16 cellular contexts compared by ENCODE assay signal in genomic region chrX:54184474-54184873, GRCh38. TPM values are rescaled to one million over a fixed set of nuclear protein-coding genes. Genes with fewer than 3 reads are reported as not detected.
DNase-seq lines count a peak whose midpoint lies in the region; ATAC-seq, FAIRE-seq and TF ChIP-seq lines count a peak whose summit lies in the region.
"Had no signal": no experiment of that assay in that cellular context is flagged by ENCODE, and none has a peak within 500 bp of the region (broad histone marks: within the 10 kb centered on the region; RNA-seq: fewer than 3 reads in every experiment).

No MANE protein-coding gene starts in this region.

- H3K27me3 ChIP-seq in SK-N-SH (ENCODE audit: insufficient read depth) (no peaks in the 10 kb centered on the region), DOHH2 (ENCODE audit: control insufficient read depth, low read length) (no peaks in the 10 kb centered on the region), SU-DHL-6 (ENCODE audit: low read length) (no peaks in the 10 kb centered on the region), A673 (replicated peaks; ENCODE audit: insufficient read depth, low read depth, low read length, poor library complexity) (no peaks in the 10 kb centered on the region)

- H3K4me2 ChIP-seq in SK-N-SH: no peak overlapping the region
- H3K4me2 ChIP-seq in DOHH2 (ENCODE audit: low read length): peak overlapping the region; percentile 91; the same call in 1 of the 2 replicates
- H3K4me2 ChIP-seq in SU-DHL-6 (ENCODE audit: low read depth, low read length, poor library complexity, severe bottlenecking): peak overlapping the region; percentile 94

- WGBS in SK-N-SH (ENCODE audit: low lambda C conversion rate): 16% methylated on average over 2 of the region's 2 CpGs

- H3K4me1 ChIP-seq in SK-N-SH (ENCODE audit: control insufficient read depth in 1 of 2, insufficient read depth in 2 of 2, low read depth in 1 of 2, low read length in 1 of 2) (peaks cover 0 to 6% of the 10 kb centered on the region in 2 experiments; a peak in 2 of 4 replicates), DOHH2 (ENCODE audit: control insufficient read depth, low read length) (peaks cover 26% of the 10 kb centered on the region), A673 (ENCODE audit: insufficient read depth, low read length, poor library complexity, severe bottlenecking) (peaks cover 7% of the 10 kb centered on the region)

- H3K9ac ChIP-seq in SK-N-SH (no peak overlapping the region), SU-DHL-6 (ENCODE audit: low read length) (no peak overlapping the region)
- H3K9ac ChIP-seq: GM23248, KMS-11 had no signal

- H3K36me3 ChIP-seq in SK-N-SH (replicated peaks in 1 of 2; ENCODE audit: control insufficient read depth in 1 of 2, insufficient read depth in 2 of 2, low read length in 1 of 2) (no peaks in the 10 kb centered on the region), DOHH2 (ENCODE audit: control insufficient read depth, low read length) (peaks cover 32% of the 10 kb centered on the region), SU-DHL-6 (ENCODE audit: low read length) (no peaks in the 10 kb centered on the region), A673 (ENCODE audit: insufficient read depth, low read length, poor library complexity, severe bottlenecking) (no peaks in the 10 kb centered on the region)
- H3K36me3 ChIP-seq: HAP-1 had no signal

- TF ChIP-seq RAD21 in SK-N-SH (IDR thresholded peaks at IDR 0.05; ENCODE audit: low read length): no peak

- TF ChIP-seq EP300 in SK-N-SH (IDR thresholded peaks at IDR 0.05; ENCODE audit: borderline replicate concordance in 1 of 2, low read depth in 1 of 2, low read length in 1 of 2): 0 out of 4 replicates have a peak, but pooled peaks of 1 of the 2 experiments have one; percentile 16

- H3K79me2 ChIP-seq in SK-N-SH (ENCODE audit: insufficient read depth): peaks cover 33% of the 10 kb centered on the region
- peaks cover 40% of the 10 kb centered on the region for H3K79me2 ChIP-seq in DOHH2 (ENCODE audit: control insufficient read depth, low read length)
- H3K79me2 ChIP-seq in SU-DHL-6 (ENCODE audit: insufficient read depth, low read length): peaks cover 33% of the 10 kb centered on the region

- TF ChIP-seq CTCF in SK-N-SH (IDR thresholded peaks at IDR 0.05) (no peak), DOHH2 (IDR thresholded peaks at IDR 0.05; ENCODE audit: low read depth, low read length, poor library complexity, severe bottlenecking) (no peak), SU-DHL-6 (IDR thresholded peaks at IDR 0.05; ENCODE audit: insufficient read depth, low read length, poor library complexity, severe bottlenecking) (no peak), A673 (conservative IDR thresholded peaks at IDR 0.05; ENCODE audit: low read depth, low read length) (no peak), D721Med (IDR thresholded peaks at IDR 0.05; ENCODE audit: insufficient read depth, missing control alignments) (no peak)

- H3F3A ChIP-seq in SK-N-SH (replicated peaks; ENCODE audit: insufficient read depth) (no peaks in the 10 kb centered on the region), DOHH2 (ENCODE audit: control insufficient read depth, insufficient read depth) (no peaks in the 10 kb centered on the region), SU-DHL-6 (ENCODE audit: insufficient read depth) (no peaks in the 10 kb centered on the region; the same call in 1 of the 2 replicates)

- POLR2A ChIA-PET in SK-N-SH (lab: Yijun Ruan, JAX): interaction anchor here (1.0 kb wide), 1 partner anchor 142 kb away, joined by 5 read pairs; no protein-coding TSS in a partner anchor
- POLR2A ChIA-PET in A673 (lab: Charles Lee; ENCODE audit: low non-redundant PET): no interaction called here

- DNase-seq in SK-N-SH (peak; percentile 12), A673 (ENCODE audit: low spot score) (no peak), D721Med (ENCODE audit: insufficient read length, low spot score) (no peak)
- DNase-seq: Caco-2; CD4-positive, alpha-beta T cell; DMS79 treated with DMSO at 0.1 percent for 48 hours; GM23248 had no signal

- no peak overlapping the region for H2AFZ ChIP-seq in SK-N-SH (ENCODE audit: low read depth)
- H2AFZ ChIP-seq in SU-DHL-6 (ENCODE audit: low read depth, low read length, severe bottlenecking): no peak overlapping the region

- H3K27ac ChIP-seq in SK-N-SH (ENCODE audit: low read depth in 2 of 2, low read length in 1 of 2): peak overlapping the region in 1 of 2 experiments; percentile 94; a peak in 2 of 4 replicates
- H3K27ac ChIP-seq in DOHH2 (ENCODE audit: low read depth, low read length): no peak overlapping the region
- H3K27ac ChIP-seq in SU-DHL-6 (ENCODE audit: low read depth, low read length): no peak overlapping the region
- H3K27ac ChIP-seq in A673 (ENCODE audit: low read depth, low read length, poor library complexity, severe bottlenecking): no peak overlapping the region
- H3K27ac ChIP-seq: GM23248, KMS-11 had no signal

- no TSS peak for BruUV-seq in A673 (replicated peaks; lab: Mats Ljungman, UMichigan)

- ATAC-seq in SK-N-SH treated with all-trans-retinoic acid at 6 μM for 48 hours: no peak
- no peak for ATAC-seq in HG03280 (IDR thresholded peaks at IDR 0.05; ENCODE audit: unreplicated experiment)
- ATAC-seq: A549 had no signal

- peaks cover 4% of the 10 kb centered on the region; the same call in 1 of the 2 replicates for H4K20me1 ChIP-seq in SK-N-SH (ENCODE audit: insufficient read depth)
- peaks cover 18% of the 10 kb centered on the region; the same call in 1 of the 2 replicates for H4K20me1 ChIP-seq in DOHH2 (ENCODE audit: control insufficient read depth, insufficient read depth, low read depth, low read length)
- peaks cover 7% of the 10 kb centered on the region; the same call in 1 of the 2 replicates for H4K20me1 ChIP-seq in SU-DHL-6 (ENCODE audit: low read depth, low read length)

- intact Hi-C loops in A673 (cut with micrococcal nuclease; ENCODE audit: unreplicated experiment): loop anchor here (5.0 kb wide), 1 partner anchor 173 kb away; the partner anchor contains the start of gene WNK3

- FAIRE-seq in D721Med (lab: Jason Lieb, UNC): no peak
- FAIRE-seq: A549, G401.6, GM19239 had no signal

- H3K4me3 ChIP-seq in SK-N-SH (ENCODE audit: low read depth in 2 of 2, low read length in 1 of 2): no peak overlapping the region
- no peak overlapping the region for H3K4me3 ChIP-seq in DOHH2 (ENCODE audit: low read length)
- H3K4me3 ChIP-seq in SU-DHL-6 (ENCODE audit: insufficient read depth, low read length, poor library complexity, severe bottlenecking): no peak overlapping the region
- no peak overlapping the region for H3K4me3 ChIP-seq in A673 (ENCODE audit: low read depth, low read length, poor library complexity, severe bottlenecking)

- CTCF ChIA-PET in SK-N-SH (lab: Yijun Ruan, JAX): no interaction called here
- CTCF ChIA-PET in A673 (lab: Charles Lee): no interaction called here

- H3K9me2 ChIP-seq in SK-N-SH (no peaks in the 10 kb centered on the region), DOHH2 (replicated peaks; ENCODE audit: control insufficient read depth, low read length) (no peaks in the 10 kb centered on the region), SU-DHL-6 (replicated peaks; ENCODE audit: insufficient read depth, low read length) (no peaks in the 10 kb centered on the region)

- no peaks in the 10 kb centered on the region for H3K9me3 ChIP-seq in SK-N-SH
- no peaks in the 10 kb centered on the region for H3K9me3 ChIP-seq in DOHH2 (ENCODE audit: control insufficient read depth, insufficient read depth, low read length)
- no peaks in the 10 kb centered on the region for H3K9me3 ChIP-seq in SU-DHL-6 (ENCODE audit: insufficient read depth, low read length)
- no peaks in the 10 kb centered on the region for H3K9me3 ChIP-seq in A673 (ENCODE audit: low read depth, low read length, poor library complexity, severe bottlenecking)
- H3K9me3 ChIP-seq: A549, Caco-2, HAP-1 had no signal

TF ChIP-seq in SK-N-SH, 30 proteins besides CTCF, POLR2A, EP300 and RAD21:
- TF ChIP-seq SIN3A (IDR thresholded peaks at IDR 0.05; ENCODE audit: borderline replicate concordance, low read depth, low read length) (no peak), GATA2 (CRISPR knock-in tag; IDR thresholded peaks at IDR 0.05) (peak; percentile 51), RCOR1 (IDR thresholded peaks at IDR 0.05; ENCODE audit: low read length) (peak; percentile 13; the same call in 1 of the 2 replicates)

TF ChIP-seq in SK-N-SH treated with all-trans-retinoic acid at 6 μM for 48 hours, 23 proteins besides CTCF, POLR2A, EP300 and RAD21:
- no peak for TF ChIP-seq ISL1 (CRISPR knock-in tag; IDR thresholded peaks at IDR 0.05)
- TF ChIP-seq GLIS3 (CRISPR knock-in tag; IDR thresholded peaks at IDR 0.05): no peak
- no peak for TF ChIP-seq OSR1 (CRISPR knock-in tag; IDR thresholded peaks at IDR 0.05)
- no peak for TF ChIP-seq BACH2 (CRISPR knock-in tag; IDR thresholded peaks at IDR 0.05; ENCODE audit: borderline replicate concordance)
- no peak for TF ChIP-seq ESRRG (CRISPR knock-in tag; IDR thresholded peaks at IDR 0.05)
- no peak for TF ChIP-seq ZFP30 (CRISPR knock-in tag; IDR thresholded peaks at IDR 0.05)
- TF ChIP-seq SNAI2 (CRISPR knock-in tag; IDR thresholded peaks at IDR 0.05): no peak
- no peak for TF ChIP-seq ZC3H10 (CRISPR knock-in tag; IDR thresholded peaks at IDR 0.05)
- no peak for TF ChIP-seq CSDC2 (CRISPR knock-in tag; IDR thresholded peaks at IDR 0.05)
- TF ChIP-seq TOX (CRISPR knock-in tag; IDR thresholded peaks at IDR 0.05; ENCODE audit: borderline replicate concordance): no peak
- TF ChIP-seq ZFP3 (CRISPR knock-in tag; IDR thresholded peaks at IDR 0.05): no peak

RNA-seq across cellular contexts. Expression of gene FAM120C, which starts 1.4 kb away (rescaled TPM):
- 5.8 and 6.0 TPM in 2 replicates for polyA plus RNA-seq in SK-N-SH (2012; rRNA removed)
- polyA plus RNA-seq in SK-N-SH (2012; cell fraction: cytosol; rRNA removed): 3.3 and 4.2 TPM in 2 replicates
- polyA plus RNA-seq in SK-N-SH (2012; cell fraction: nucleus; rRNA removed): 13.6 and 18.2 TPM in 2 replicates
- 17.4 and 21.8 TPM in 2 replicates for total RNA-seq in A673 (2021)
